12 cellular contexts compared by ENCODE assay signal in the genomic region with DNA sequence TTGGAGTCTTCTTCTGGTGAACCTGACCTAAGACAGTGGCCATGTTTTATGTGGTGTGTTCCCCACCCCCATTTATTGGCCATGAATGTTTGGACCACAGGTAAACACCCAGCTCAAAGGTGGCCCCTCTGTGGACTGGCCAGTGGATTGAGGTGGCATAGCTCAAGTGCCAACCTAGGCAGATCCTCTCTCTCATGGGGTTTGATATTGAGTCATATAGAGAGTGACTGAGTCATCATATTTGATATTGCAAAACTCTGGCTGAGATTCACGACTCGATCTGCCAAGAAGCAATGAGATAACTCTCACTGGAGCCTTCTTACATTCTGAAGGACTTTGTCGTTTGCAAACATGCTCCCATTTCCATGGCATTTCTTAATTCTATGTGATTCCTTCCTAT. TPM values are rescaled to one million over a fixed set of nuclear protein-coding genes. Genes with fewer than 3 reads are reported as not detected.
DNase-seq lines count a peak whose midpoint lies in the region; ATAC-seq and TF ChIP-seq lines count a peak whose summit lies in the region.
"Had no signal": no experiment of that assay in that cellular context is flagged by ENCODE, and none has a peak within 500 bp of the region (broad histone marks: within the 10 kb centered on the region; RNA-seq: fewer than 3 reads in every experiment).

No MANE protein-coding gene starts in this region.

- TF ChIP-seq POLR2A in Peyer's patch (IDR thresholded peaks at IDR 0.05), result peak in 1 of 2 donors; percentile 48

- H2AK5ac ChIP-seq in H9 (ENCODE audit: insufficient read length, low read length), result no peak overlapping the region

- WGBS in psoas muscle, 3 donors, result 18 to 33% (median 20%) methylated on average over 3 of the region's 3 CpGs
- no CpG with 5 or more reads among the region's 3 CpGs for WGBS in H9 (ENCODE audit: extremely low coverage, insufficient read length, low lambda C conversion rate)

- no peak overlapping the region for H3K4me3 Mint-ChIP-seq in neural progenitor cell
- H3K4me3 Mint-ChIP-seq in H9, result no peak overlapping the region
- H3K4me3 Mint-ChIP-seq: CD4-positive, CD25-positive, alpha-beta regulatory T cell; memory B cell had no signal

- TF ChIP-seq CTCF in AG09319 (IDR thresholded peaks at IDR 0.05; ENCODE audit: low read depth, low read length) (no peak), Peyer's patch (IDR thresholded peaks at IDR 0.05) (peak in 1 of 6 experiments; percentile 3), fibroblast of pulmonary artery (IDR thresholded peaks at IDR 0.05; ENCODE audit: low read length, missing control alignments) (no peak), psoas muscle (IDR thresholded peaks at IDR 0.05) (no peak), neural progenitor cell (IDR thresholded peaks at IDR 0.05) (no peak), H9 (conservative IDR thresholded peaks at IDR 0.05) (no peak)

- H3K4me1 Mint-ChIP-seq in neural progenitor cell (no peaks in the 10 kb centered on the region), H9 (peaks cover 0 to 3% of the 10 kb centered on the region in 2 experiments; a peak in 1 of 4 replicates)
- H3K4me1 Mint-ChIP-seq: CD4-positive, CD25-positive, alpha-beta regulatory T cell; memory B cell had no signal

- H3K9ac ChIP-seq in neural progenitor cell, result no peak overlapping the region
- no peak overlapping the region for H3K9ac ChIP-seq in H9 (ENCODE audit: extremely low read depth, insufficient read length, low read length)

- no peak overlapping the region for H3K23ac ChIP-seq in H9 (ENCODE audit: insufficient read length, low read depth, low read length)

- H3K36me3 Mint-ChIP-seq in neural progenitor cell, result no peaks in the 10 kb centered on the region
- H3K36me3 Mint-ChIP-seq in H9 (ENCODE audit: insufficient read depth in 1 of 3, low read depth in 3 of 3), result no peaks in the 10 kb centered on the region
- H3K36me3 Mint-ChIP-seq: CD4-positive, CD25-positive, alpha-beta regulatory T cell; memory B cell had no signal

- H2BK5ac ChIP-seq in H9 (ENCODE audit: insufficient read length, low read length), result no peak overlapping the region

- ATAC-seq in psoas muscle (peak; percentile 95 to 98 (median 98)), GM18502 (IDR thresholded peaks at IDR 0.05; ENCODE audit: poor library complexity, unreplicated experiment) (no peak)

- no peaks in the 10 kb centered on the region for H3K79me1 ChIP-seq in H9 (ENCODE audit: insufficient read depth, low read depth, low read length, poor library complexity, severe bottlenecking)

- intact Hi-C loops in psoas muscle (cut with DNase I), result no loop called here

- H3K14ac ChIP-seq in H9 (ENCODE audit: insufficient read depth, low read length), result no peak overlapping the region

- H3K36me3 ChIP-seq in Peyer's patch (no peaks in the 10 kb centered on the region), psoas muscle (ENCODE audit: insufficient read depth in 1 of 2, low read depth in 1 of 2) (no peaks in the 10 kb centered on the region), neural progenitor cell (no peaks in the 10 kb centered on the region)

- no peak overlapping the region for H2BK120ac ChIP-seq in H9 (ENCODE audit: low read depth, low read length, poor library complexity, severe bottlenecking)

- H4K8ac ChIP-seq in H9 (replicated peaks; ENCODE audit: insufficient read length, low read depth, low read length), result no peak overlapping the region

- H3K4me2 ChIP-seq in neural progenitor cell (no peak overlapping the region), H9 (ENCODE audit: insufficient read depth, insufficient read length, low read length) (no peak overlapping the region)

- H3K4me1 ChIP-seq in Peyer's patch (peaks cover 0 to 49% (median 5%) of the 10 kb centered on the region in 4 donors), psoas muscle (peaks cover 19% of the 10 kb centered on the region), neural progenitor cell (no peaks in the 10 kb centered on the region), H9 (ENCODE audit: insufficient read depth, low read length) (no peaks in the 10 kb centered on the region)

- peak overlapping the region; percentile 12 to 85 (median 69) for H3K27ac ChIP-seq in Peyer's patch
- H3K27ac ChIP-seq in psoas muscle, result peak overlapping the region; percentile 56
- H3K27ac ChIP-seq in neural progenitor cell, result no peak overlapping the region
- no peak overlapping the region for H3K27ac ChIP-seq in H9 (ENCODE audit: insufficient read length, low read depth, low read length)

- H3K9me3 Mint-ChIP-seq in neural progenitor cell (no peaks in the 10 kb centered on the region), H9 (peaks cover 0 to 6% of the 10 kb centered on the region in 2 experiments; a peak in 2 of 5 replicates)

- no peak overlapping the region for H3K56ac ChIP-seq in H9 (ENCODE audit: insufficient read length, low read depth, low read length)

- H2BK12ac ChIP-seq in H9 (ENCODE audit: insufficient read length, low read depth, low read length), result no peak overlapping the region

- no peak overlapping the region for H3K4ac ChIP-seq in H9 (ENCODE audit: low read depth, low read length)

- no peaks in the 10 kb centered on the region for H3F3A ChIP-seq in neural progenitor cell (ENCODE audit: low read depth)

- H3K27me3 Mint-ChIP-seq in neural progenitor cell (ENCODE audit: insufficient read depth, low read depth) (no peaks in the 10 kb centered on the region), H9 (ENCODE audit: low read depth) (peaks cover 15% of the 10 kb centered on the region)

- no peak overlapping the region for H2BK15ac ChIP-seq in H9 (ENCODE audit: low read depth, low read length)

- H3K4me3 ChIP-seq in Peyer's patch (no peak overlapping the region), fibroblast of pulmonary artery (replicated peaks; ENCODE audit: low read depth, low read length) (no peak overlapping the region), psoas muscle (no peak overlapping the region), neural progenitor cell (no peak overlapping the region)

- H2AFZ ChIP-seq in neural progenitor cell (replicated peaks) (no peak overlapping the region), H9 (ENCODE audit: low read length) (no peak overlapping the region)

- no peak overlapping the region for H3K27ac Mint-ChIP-seq in neural progenitor cell
- no peak overlapping the region for H3K27ac Mint-ChIP-seq in H9
- H3K27ac Mint-ChIP-seq: CD4-positive, CD25-positive, alpha-beta regulatory T cell; memory B cell had no signal

- no peak overlapping the region for H4K5ac ChIP-seq in H9 (ENCODE audit: insufficient read length, low read depth, low read length)

- DNase-seq in AG09319 (ENCODE audit: extremely low read depth, low read depth) (peak; percentile 56), Peyer's patch (peak in 2 of 3 donors; percentile 64 to 75), fibroblast of pulmonary artery (ENCODE audit: low read depth) (peak; percentile 88), psoas muscle (no peak), neural progenitor cell (ENCODE audit: low spot score) (no peak), H9 (no peak), occipital lobe (lab: John Stamatoyannopoulos, UW) (no peak)
- DNase-seq: CD4-positive, CD25-positive, alpha-beta regulatory T cell; stimulated activated CD4-positive, alpha-beta T cell treated with anti-CD3 and anti-CD28 coated beads, Interleukin-2, amount 100 ng/mL, for 48 hours had no signal

- H3K79me2 ChIP-seq in neural progenitor cell (ENCODE audit: low read depth) (no peaks in the 10 kb centered on the region), H9 (ENCODE audit: insufficient read depth, low read length) (no peaks in the 10 kb centered on the region)

- H3K27me3 ChIP-seq in Peyer's patch (no peaks in the 10 kb centered on the region), psoas muscle (ENCODE audit: insufficient read depth in 3 of 3, low read length in 2 of 3) (no peaks in the 10 kb centered on the region), neural progenitor cell (no peaks in the 10 kb centered on the region), H9 (ENCODE audit: insufficient read depth, low read length) (no peaks in the 10 kb centered on the region; the same call in 1 of the 2 replicates)

- H3T11ph ChIP-seq in H9 (ENCODE audit: low read length), result no peak overlapping the region

- no peak overlapping the region for H2BK20ac ChIP-seq in H9 (ENCODE audit: low read depth, low read length, poor library complexity, severe bottlenecking)

- H3K9me3 ChIP-seq in Peyer's patch (no peaks in the 10 kb centered on the region), psoas muscle (no peaks in the 10 kb centered on the region), neural progenitor cell (ENCODE audit: low read depth) (no peaks in the 10 kb centered on the region), H9 (ENCODE audit: control insufficient read depth, low read depth, low read length) (no peaks in the 10 kb centered on the region)

- H4K20me1 ChIP-seq in neural progenitor cell (ENCODE audit: low read depth) (no peaks in the 10 kb centered on the region), H9 (ENCODE audit: control insufficient read depth, insufficient read depth, insufficient read length) (no peaks in the 10 kb centered on the region)

- no peaks in the 10 kb centered on the region for H3K23me2 ChIP-seq in H9 (ENCODE audit: insufficient read length, low read depth, low read length, poor library complexity, severe bottlenecking)

- H3K18ac ChIP-seq in H9 (ENCODE audit: insufficient read length, low read depth, low read length), result no peak overlapping the region

- H4K91ac ChIP-seq in H9 (ENCODE audit: insufficient read length, low read depth, low read length), result no peak overlapping the region

RNA-seq across cellular contexts. Expression of a gene that starts 10.5 kb away (rescaled TPM):
- 1 to 10 TPM in 2 of 4 donors, not detected in 2; 2.5 to 3.9 TPM for total RNA-seq in Peyer's patch
- total RNA-seq in psoas muscle, result under 1 TPM in 2 of 4 donors, not detected in 2; 0.64 to 0.97 TPM
- under 1 TPM in 2 of 3 donors, not detected in 1; 0.05 to 0.13 TPM for polyA plus RNA-seq in psoas muscle
- total RNA-seq in neural progenitor cell (ENCODE audit: low replicate concordance), result 0.97 TPM in 1 of 2 replicates, not detected in the other
- 0.42 and 0.57 TPM in 2 replicates for total RNA-seq in H9 (2021)
- total RNA-seq in occipital lobe, result 1.2 TPM
- total RNA-seq: dermis microvascular lymphatic vessel endothelial cell had no signal

Comparison
In these comparisons a context has a peak if more than half of its experiments do, and no peak if none do; other contexts are left out.
1. DNase-seq: peak in AG09319 (single experiment), Peyer's patch (2 of 3) and fibroblast of pulmonary artery (single experiment); none in psoas muscle (0 of 2), neural progenitor cell (single experiment), H9 (single experiment) and occipital lobe (single experiment).
2. H3K27ac ChIP-seq: peak in Peyer's patch (4 of 4) and psoas muscle (single experiment); none in neural progenitor cell (single experiment) and H9 (single experiment).